12 cellular contexts compared by ENCODE assay signal in genomic region chr4:7807351-7807921, GRCh38.
DNase-seq lines count a peak whose midpoint lies in the region; TF ChIP-seq lines count a peak whose summit lies in the region.
"Had no signal": no experiment of that assay in that cellular context is flagged by ENCODE, and none has a peak within 500 bp of the region (broad histone marks: within the 10 kb centered on the region; RNA-seq: fewer than 3 reads in every experiment).

No MANE protein-coding gene starts in this region.

- H3K4me3 ChIP-seq in breast epithelium (no peak overlapping the region), iPS-20b (ENCODE audit: low read length) (no peak overlapping the region), sigmoid colon (no peak overlapping the region)

- TF ChIP-seq POLR2A in breast epithelium (IDR thresholded peaks at IDR 0.05) = no peak
- no peak for TF ChIP-seq POLR2A in sigmoid colon (IDR thresholded peaks at IDR 0.05)

- H3K36me3 ChIP-seq in breast epithelium = no peaks in the 10 kb centered on the region
- peaks cover 19% of the 10 kb centered on the region for H3K36me3 ChIP-seq in iPS-20b (ENCODE audit: insufficient read depth, low read depth, low read length)
- H3K36me3 ChIP-seq in sigmoid colon = peaks cover 0 to 14% (median 5%) of the 10 kb centered on the region in 4 donors

- H3K9me3 ChIP-seq in breast epithelium (no peaks in the 10 kb centered on the region), iPS-20b (ENCODE audit: insufficient read depth, low read depth, low read length) (no peaks in the 10 kb centered on the region), sigmoid colon (no peaks in the 10 kb centered on the region)

- no peak for TF ChIP-seq RAD21 in Ishikawa (IDR thresholded peaks at IDR 0.05; ENCODE audit: low read depth)

- peaks cover 0 to 22% of the 10 kb centered on the region in 2 donors for H3K4me1 ChIP-seq in breast epithelium
- H3K4me1 ChIP-seq in iPS-20b (ENCODE audit: insufficient read depth, low read length) = peaks cover 30% of the 10 kb centered on the region
- H3K4me1 ChIP-seq in sigmoid colon = peaks cover 0 to 81% (median 67%) of the 10 kb centered on the region in 4 donors

- no peak for TF ChIP-seq EP300 in Ishikawa (IDR thresholded peaks at IDR 0.05; ENCODE audit: borderline replicate concordance)
- TF ChIP-seq EP300 in sigmoid colon (IDR thresholded peaks at IDR 0.05) = no peak

- WGBS in sigmoid colon, 2 donors = 72 to 88% methylated on average over 12 of the region's 12 CpGs

- no peak for DNase-seq in breast epithelium (ENCODE audit: low spot score in 2 of 2)
- DNase-seq in sigmoid colon = no peak
- no peak for DNase-seq in NCI-H187 (lab: John Stamatoyannopoulos, UW)
- DNase-seq in activated CD4-positive, alpha-beta T cell treated with anti-CD3 and anti-CD28 coated beads for 1 hour = no peak
- no peak for DNase-seq in NCI-H1092 (lab: John Stamatoyannopoulos, UW)
- no peak for DNase-seq in NCI-H187 treated with DMSO at 0.1 percent for 48 hours (lab: John Stamatoyannopoulos, UW)
- DNase-seq: activated naive CD4-positive, alpha-beta T cell; CD4-positive, alpha-beta T cell; NCI-H1436 treated with DMSO at 0.1 percent for 48 hours had no signal

- intact Hi-C loops in breast epithelium (cut with DNase I; ENCODE audit: low total_unique reads) = loop anchor here (2.0 to 10.0 kb wide), 2 partner anchors 21 to 733 kb away; no protein-coding TSS in a partner anchor
- intact Hi-C loops in sigmoid colon (cut with DNase I) = loop anchor here (2.0 to 5.0 kb wide), 2 partner anchors 131 to 165 kb away; partner anchors contain the start of gene AFAP1

- H3K9ac ChIP-seq in iPS-20b (ENCODE audit: low read depth, low read length) = peak overlapping the region; percentile 9; the same call in 1 of the 2 replicates

- H3K27me3 ChIP-seq in breast epithelium = no peaks in the 10 kb centered on the region
- no peaks in the 10 kb centered on the region for H3K27me3 ChIP-seq in iPS-20b (ENCODE audit: insufficient read depth, low read length)
- H3K27me3 ChIP-seq in sigmoid colon = no peaks in the 10 kb centered on the region

- peak overlapping the region; percentile 73 to 85 for H3K27ac ChIP-seq in breast epithelium
- no peak overlapping the region for H3K27ac ChIP-seq in iPS-20b (ENCODE audit: low read length)
- peak overlapping the region; percentile 78 to 86 (median 81) for H3K27ac ChIP-seq in sigmoid colon
- H3K27ac ChIP-seq: HL-60 had no signal

- TF ChIP-seq CTCF in breast epithelium (IDR thresholded peaks at IDR 0.05) (no peak), sigmoid colon (IDR thresholded peaks at IDR 0.05) (no peak)

TF ChIP-seq in Ishikawa, 13 proteins besides CTCF, POLR2A, EP300 and RAD21:
- no peak for TF ChIP-seq REST (IDR thresholded peaks at IDR 0.05; ENCODE audit: low read depth)
- no peak for TF ChIP-seq MAX (IDR thresholded peaks at IDR 0.05)
- TF ChIP-seq CEBPB (IDR thresholded peaks at IDR 0.05) = peak; percentile 62
- TF ChIP-seq TEAD4 (IDR thresholded peaks at IDR 0.05) = no peak
- no peak for TF ChIP-seq FOXM1 (IDR thresholded peaks at IDR 0.05; ENCODE audit: borderline replicate concordance, low read depth)
- no peak for TF ChIP-seq ZBTB7A (IDR thresholded peaks at IDR 0.05; ENCODE audit: low read depth)
- no peak for TF ChIP-seq TCF12 (IDR thresholded peaks at IDR 0.05; ENCODE audit: low read depth)
- TF ChIP-seq CREB1 (IDR thresholded peaks at IDR 0.05; ENCODE audit: low read depth) = no peak
TF ChIP-seq in Ishikawa: peak in this region for 1.
